ENCODE assay signal across 22 cellular contexts in the genomic region with DNA sequence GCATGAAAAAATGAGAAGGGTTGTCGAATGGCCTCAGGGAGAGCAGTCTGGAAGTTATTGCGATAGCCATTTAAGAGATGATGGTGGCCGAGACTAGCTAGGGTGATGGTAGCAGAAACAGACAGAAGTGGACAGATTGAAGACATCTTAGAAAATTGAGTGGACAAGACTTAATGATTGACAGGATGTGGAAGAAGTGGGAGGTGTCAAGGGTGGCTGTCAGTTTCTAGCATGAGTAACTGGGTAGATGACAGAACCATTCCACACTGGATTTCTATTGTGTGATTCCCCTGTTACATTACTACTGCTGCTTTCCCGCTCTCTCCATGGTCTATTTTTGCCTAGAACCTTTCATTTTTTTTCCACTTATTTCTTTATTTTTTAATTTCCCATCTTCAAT. TPM values are rescaled to one million over a fixed set of nuclear protein-coding genes. Genes with fewer than 3 reads are reported as not detected.
DNase-seq lines count a peak whose midpoint lies in the region; ATAC-seq, FAIRE-seq and TF ChIP-seq lines count a peak whose summit lies in the region.
"Had no signal": no experiment of that assay in that cellular context is flagged by ENCODE, and none has a peak within 500 bp of the region (broad histone marks: within the 10 kb centered on the region; RNA-seq: fewer than 3 reads in every experiment).

No MANE protein-coding gene starts in this region.

- no peak overlapping the region for H3K4me2 ChIP-seq in GM12878 (ENCODE audit: control insufficient read depth, insufficient read depth)
- H3K4me2 ChIP-seq: GM23338, SK-N-SH had no signal

- POLR2A ChIA-PET in GM12878 (lab: Charles Lee): no interaction called here

- H3K4me3 Mint-ChIP-seq in stimulated activated naive CD8-positive, alpha-beta T cell treated with anti-CD3 and anti-CD28 coated beads, Interleukin-15, Interleukin-2, amounts not matched to agents 100 ng/mL and 50 ng/mL, for 24 hours: no peak overlapping the region
- H3K4me3 Mint-ChIP-seq: CD8-positive, alpha-beta memory T cell; GM23338 had no signal

- no peaks in the 10 kb centered on the region for H3K4me1 ChIP-seq in GM12878 (ENCODE audit: control insufficient read depth, insufficient read depth, low read length)

- no peaks in the 10 kb centered on the region for H3K27me3 ChIP-seq in GM12878 (replicated peaks in 1 of 2; ENCODE audit: control insufficient read depth in 2 of 2, insufficient read depth in 2 of 2, low read length in 1 of 2)

- FAIRE-seq in GM12878 (lab: Jason Lieb, UNC) (no peak), H54 (lab: Jason Lieb, UNC) (no peak)
- FAIRE-seq: GM12892, GM18507 had no signal

- WGBS in GM12878 (ENCODE audit: insufficient coverage, insufficient replicate concordance, low lambda C conversion rate, missing lambda C conversion rate): 98% methylated on average over 4 of the region's 4 CpGs

- TF ChIP-seq EP300 in GM12878 (IDR thresholded peaks at IDR 0.05; ENCODE audit: borderline replicate concordance in 1 of 2, control insufficient read depth in 1 of 2, low read depth in 2 of 2, low read length in 2 of 2): no peak

- H4K20me1 ChIP-seq in GM12878 (ENCODE audit: control insufficient read depth, insufficient read depth): no peaks in the 10 kb centered on the region

- H3K79me2 ChIP-seq in GM12878 (ENCODE audit: control insufficient read depth, insufficient read depth, low read length): no peaks in the 10 kb centered on the region; the same call in 1 of the 2 replicates

- ATAC-seq in stimulated activated naive CD8-positive, alpha-beta T cell treated with anti-CD3 and anti-CD28 coated beads, Interleukin-15, Interleukin-2, amounts not matched to agents 100 U/mL and 50 U/mL, for 24 hours: no peak
- ATAC-seq in GM12878 (no peak), left lobe of liver (no peak)
- ATAC-seq: GM23338, HCT116 had no signal

- no peak overlapping the region for H2AFZ ChIP-seq in GM12878 (ENCODE audit: control insufficient read depth, low read depth, low read length)
- H2AFZ ChIP-seq: GM23338 had no signal

- intact Hi-C loops in GM12878 (cut with micrococcal nuclease; ENCODE audit: unreplicated experiment): no loop called here

- H3K4me1 Mint-ChIP-seq in stimulated activated naive CD8-positive, alpha-beta T cell treated with anti-CD3 and anti-CD28 coated beads, Interleukin-15, Interleukin-2, amounts not matched to agents 100 ng/mL and 50 ng/mL, for 24 hours (ENCODE audit: low read depth): peaks cover 15% of the 10 kb centered on the region
- H3K4me1 Mint-ChIP-seq: GM23338 had no signal

- no peaks in the 10 kb centered on the region for H3K9me3 ChIP-seq in GM12878 (replicated peaks; ENCODE audit: control insufficient read depth, insufficient read depth, low read length)
- H3K9me3 ChIP-seq: SK-N-SH had no signal

- SMC1A ChIA-PET in GM12878 (lab: Charles Lee; ENCODE audit: uncharacterized antibody, unreplicated experiment): interaction anchor here (1.2 kb wide), 1 partner anchor 13 kb away, joined by 3 read pairs; the partner anchor contains the start of gene NFX1

- no peaks in the 10 kb centered on the region for H3K27me3 Mint-ChIP-seq in stimulated activated naive CD8-positive, alpha-beta T cell treated with anti-CD3 and anti-CD28 coated beads, Interleukin-15, Interleukin-2, amounts not matched to agents 100 ng/mL and 50 ng/mL, for 24 hours
- H3K27me3 Mint-ChIP-seq: CD8-positive, alpha-beta memory T cell had no signal

- peak overlapping the region; percentile 73 for H3K27ac Mint-ChIP-seq in stimulated activated naive CD8-positive, alpha-beta T cell treated with anti-CD3 and anti-CD28 coated beads, Interleukin-15, Interleukin-2, amounts not matched to agents 100 ng/mL and 50 ng/mL, for 24 hours
- H3K27ac Mint-ChIP-seq: GM23338 had no signal

- RAD21 ChIA-PET in GM12878 (lab: Charles Lee; ENCODE audit: unreplicated experiment): interaction anchor here (1.0 kb wide), 1 partner anchor 9 kb away, joined by 3 read pairs; no protein-coding TSS in a partner anchor

- in situ Hi-C loops in GM12878 (cut with MboI): no loop called here

- H3K4me3 ChIP-seq in GM12878: no peak overlapping the region
- H3K4me3 ChIP-seq: GM23338 had no signal

- TF ChIP-seq POLR2A in GM12878 (IDR thresholded peaks at IDR 0.05; ENCODE audit: low read depth, low read length) (no peak), H54 (IDR thresholded peaks at IDR 0.05; ENCODE audit: low read depth, low read length) (no peak)

- no peak overlapping the region for H3K9ac ChIP-seq in GM12878 (ENCODE audit: control insufficient read depth, insufficient read depth, low read length)
- H3K9ac ChIP-seq: SK-N-SH had no signal

- DNase-seq in stimulated activated naive CD8-positive, alpha-beta T cell treated with anti-CD3 and anti-CD28 coated beads, Interleukin-15, Interleukin-2, amounts not matched to agents 100 U/mL and 50 U/mL, for 24 hours: no peak
- DNase-seq in GM12878 (ENCODE audit: low read depth, low spot score) (no peak), H54 (ENCODE audit: insufficient read length, low spot score) (no peak), left lobe of liver (ENCODE audit: low spot score) (no peak)
- DNase-seq: ACHN; C1 segment of cervical spinal cord; CD8-positive, alpha-beta memory T cell; DMS53; EL; MM.1S; NCI-H1092 treated with DMSO at 0.1 percent for 48 hours; NCI-H1694; NCI-H2081 treated with DMSO at 0.1 percent for 48 hours; Right ventricle myocardium superior; SK-N-SH had no signal

- H3K9me3 Mint-ChIP-seq in stimulated activated naive CD8-positive, alpha-beta T cell treated with anti-CD3 and anti-CD28 coated beads, Interleukin-15, Interleukin-2, amounts not matched to agents 100 ng/mL and 50 ng/mL, for 24 hours: no peaks in the 10 kb centered on the region
- H3K9me3 Mint-ChIP-seq: CD8-positive, alpha-beta memory T cell; GM23338 had no signal

- H3K27ac ChIP-seq in GM12878 (ENCODE audit: control insufficient read depth, insufficient read depth): no peak overlapping the region

- H3K36me3 Mint-ChIP-seq in stimulated activated naive CD8-positive, alpha-beta T cell treated with anti-CD3 and anti-CD28 coated beads, Interleukin-15, Interleukin-2, amounts not matched to agents 100 ng/mL and 50 ng/mL, for 24 hours (ENCODE audit: low read depth): peaks cover 64% of the 10 kb centered on the region

- CTCF ChIA-PET in GM12878 (lab: Yijun Ruan, JAX): interaction anchor here (1.7 to 2.2 kb wide), 2 partner anchors 9 to 10 kb away, joined by 7 to 8 read pairs; no protein-coding TSS in a partner anchor

- TF ChIP-seq RAD21 in GM12878 (IDR thresholded peaks at IDR 0.05; ENCODE audit: insufficient read depth, low read depth, low read length): no peak

- peaks cover 5 to 49% of the 10 kb centered on the region in 2 experiments for H3K36me3 ChIP-seq in GM12878 (ENCODE audit: control insufficient read depth in 2 of 2, insufficient read depth in 2 of 2, low read length in 1 of 2)

- no TSS peak for BruUV-seq in GM12878 (replicated peaks; lab: Mats Ljungman, UMichigan)

- TF ChIP-seq CTCF in GM12878 (IDR thresholded peaks at IDR 0.05 in 2 of 3, conservative IDR thresholded peaks at IDR 0.05 in 1 of 3; ENCODE audit: control insufficient read depth in 2 of 3, extremely low read depth in 1 of 3, insufficient read depth in 1 of 3, low read depth in 3 of 3, low read length in 3 of 3): no peak

RNA-seq across cellular contexts. Expression of gene CHMP5, which starts 12.6 kb away (rescaled TPM):
- total RNA-seq in GM12878 (2013; cell fraction: nucleolus; rRNA removed): 27.2 and 29.5 TPM in 2 replicates
- total RNA-seq in GM12878 (2014; rRNA removed): 40.3 and 55.7 TPM in 2 replicates
- 68.7 and 75.7 TPM in 2 replicates for total RNA-seq in GM12878 (2014; rRNA removed; fragmentation: Illumina TruSeq; extraction: Trizol)
- 50.6 and 56.7 TPM in 2 replicates for total RNA-seq in GM12878 (2021)
- 56.9 TPM for polyA plus RNA-seq in GM12878 (2011; ENCODE audit: low read depth)
- 179 and 312 TPM in 2 replicates for polyA plus RNA-seq in GM12878 (2011; rRNA removed)
- 51.2 and 60.3 TPM in 2 replicates for polyA plus RNA-seq in GM12878 (2011; cell fraction: cytosol; rRNA removed)
- polyA plus RNA-seq in GM12878 (2011; cell fraction: nucleus; rRNA removed): 56.1 and 66.1 TPM in 2 replicates
- polyA plus RNA-seq in GM12878 (2012): 63.1 and 86.9 TPM in 2 replicates
- polyA plus RNA-seq in GM12878 (2014; fragmentation: Illumina TruSeq; extraction: Trizol): 79.0 and 91.5 TPM in 2 replicates
- polyA plus RNA-seq in GM12878 (2014; fragmentation: Nextera tagmentation; extraction: Ambion mirVana): 100 to 1,000 TPM; 121 to 152 TPM
- 41.8 and 65.1 TPM in 2 replicates for polyA plus RNA-seq in GM12878 (2014; rRNA removed)
- polyA plus RNA-seq in GM12878 (2016; fragmentation: Nextera tagmentation; extraction: Ambion mirVana): 10 to 100 TPM; 78.3 to 83.8 TPM
- 28.8 and 52.7 TPM in 2 replicates for polyA minus RNA-seq in GM12878 (2011; rRNA and poly(A)+ RNA removed)
- polyA minus RNA-seq in GM12878 (2011; cell fraction: cytosol; rRNA and poly(A)+ RNA removed): 18.2 and 24.5 TPM in 2 replicates
- 9.8 and 20.5 TPM in 2 replicates for polyA minus RNA-seq in GM12878 (2011; cell fraction: nucleus; rRNA and poly(A)+ RNA removed)
- total RNA-seq in left lobe of liver: 20.0 TPM

RNA-seq across cellular contexts. Expression of gene NFX1, which starts 12.8 kb away (rescaled TPM):
- 106 and 126 TPM in 2 replicates for total RNA-seq in GM12878 (2013; cell fraction: nucleolus; rRNA removed)
- total RNA-seq in GM12878 (2014; rRNA removed) (31.7 and 33.0 TPM in 2 replicates), GM12878 (2014; rRNA removed; fragmentation: Illumina TruSeq; extraction: Trizol) (32.4 and 33.8 TPM in 2 replicates), GM12878 (2021) (32.6 and 37.7 TPM in 2 replicates), left lobe of liver (24.3 TPM)
- 25.7 TPM for polyA plus RNA-seq in GM12878 (2011; ENCODE audit: low read depth)
- polyA plus RNA-seq in GM12878 (2011; rRNA removed) (43.6 and 44.2 TPM in 2 replicates), GM12878 (2014; fragmentation: Illumina TruSeq; extraction: Trizol) (44.4 and 46.0 TPM in 2 replicates), GM12878 (2014; fragmentation: Nextera tagmentation; extraction: Ambion mirVana) (10 to 100 TPM; 11.9 to 18.6 TPM), GM12878 (2014; rRNA removed) (33.0 and 34.6 TPM in 2 replicates), GM12878 (2016; fragmentation: Nextera tagmentation; extraction: Ambion mirVana) (10 to 100 TPM; 42.6 to 45.1 TPM)
- 46.4 and 50.9 TPM in 2 replicates for polyA plus RNA-seq in GM12878 (2011; cell fraction: cytosol; rRNA removed)
- polyA plus RNA-seq in GM12878 (2011; cell fraction: nucleus; rRNA removed): 56.3 and 62.8 TPM in 2 replicates
- 29.4 and 36.7 TPM in 2 replicates for polyA plus RNA-seq in GM12878 (2012)
- 106 and 140 TPM in 2 replicates for polyA minus RNA-seq in GM12878 (2011; rRNA and poly(A)+ RNA removed)
- 19.8 and 30.7 TPM in 2 replicates for polyA minus RNA-seq in GM12878 (2011; cell fraction: cytosol; rRNA and poly(A)+ RNA removed)
- polyA minus RNA-seq in GM12878 (2011; cell fraction: nucleus; rRNA and poly(A)+ RNA removed): 34.7 and 50.5 TPM in 2 replicates

RNA-seq across cellular contexts. Expression of gene BAG1, which starts 13.0 kb away (rescaled TPM):
- 43.3 and 52.7 TPM in 2 replicates for total RNA-seq in GM12878 (2013; cell fraction: nucleolus; rRNA removed)
- 46.3 and 50.0 TPM in 2 replicates for total RNA-seq in GM12878 (2014; rRNA removed)
- 67.9 and 72.1 TPM in 2 replicates for total RNA-seq in GM12878 (2014; rRNA removed; fragmentation: Illumina TruSeq; extraction: Trizol)
- 120 and 121 TPM in 2 replicates for total RNA-seq in GM12878 (2021)
- polyA plus RNA-seq in GM12878 (2011; ENCODE audit: low read depth): 56.0 TPM
- polyA plus RNA-seq in GM12878 (2011; rRNA removed): 43.9 and 54.3 TPM in 2 replicates
- 28.7 and 38.7 TPM in 2 replicates for polyA plus RNA-seq in GM12878 (2011; cell fraction: cytosol; rRNA removed)
- 28.4 and 37.7 TPM in 2 replicates for polyA plus RNA-seq in GM12878 (2011; cell fraction: nucleus; rRNA removed)
- polyA plus RNA-seq in GM12878 (2012): 51.5 and 53.4 TPM in 2 replicates
- polyA plus RNA-seq in GM12878 (2014; fragmentation: Illumina TruSeq; extraction: Trizol): 60.8 and 65.6 TPM in 2 replicates
- polyA plus RNA-seq in GM12878 (2014; fragmentation: Nextera tagmentation; extraction: Ambion mirVana): 10 to 100 TPM; 11.6 to 43.8 TPM
- 107 and 115 TPM in 2 replicates for polyA plus RNA-seq in GM12878 (2014; rRNA removed)
- polyA plus RNA-seq in GM12878 (2016; fragmentation: Nextera tagmentation; extraction: Ambion mirVana): 100 to 1,000 TPM; 120 to 135 TPM
- polyA minus RNA-seq in GM12878 (2011; rRNA and poly(A)+ RNA removed): 24.5 and 25.2 TPM in 2 replicates
- polyA minus RNA-seq in GM12878 (2011; cell fraction: cytosol; rRNA and poly(A)+ RNA removed): 11.5 and 14.2 TPM in 2 replicates
- polyA minus RNA-seq in GM12878 (2011; cell fraction: nucleus; rRNA and poly(A)+ RNA removed): 27.7 and 54.5 TPM in 2 replicates
- total RNA-seq in left lobe of liver: 51.0 TPM

RNA-seq across cellular contexts. Expression of gene SPINK4, which starts 37.5 kb away (rescaled TPM):
- not detected in 2 replicates for total RNA-seq in GM12878 (2013; cell fraction: nucleolus; rRNA removed)
- not detected in 2 replicates for total RNA-seq in GM12878 (2014; rRNA removed)
- total RNA-seq in GM12878 (2014; rRNA removed; fragmentation: Illumina TruSeq; extraction: Trizol): not detected in 2 replicates
- not detected in 2 replicates for total RNA-seq in GM12878 (2021)
- not detected for polyA plus RNA-seq in GM12878 (2011; ENCODE audit: low read depth)
- polyA plus RNA-seq in GM12878 (2011; rRNA removed): not detected in 2 replicates
- polyA plus RNA-seq in GM12878 (2011; cell fraction: cytosol; rRNA removed): not detected in 2 replicates
- polyA plus RNA-seq in GM12878 (2011; cell fraction: nucleus; rRNA removed): not detected in 2 replicates
- polyA plus RNA-seq in GM12878 (2012): not detected in 2 replicates
- polyA plus RNA-seq in GM12878 (2014; fragmentation: Illumina TruSeq; extraction: Trizol): not detected in 2 replicates
- polyA plus RNA-seq in GM12878 (2014; fragmentation: Nextera tagmentation; extraction: Ambion mirVana): not detected
- polyA plus RNA-seq in GM12878 (2014; rRNA removed): not detected in 2 replicates
- polyA plus RNA-seq in GM12878 (2016; fragmentation: Nextera tagmentation; extraction: Ambion mirVana): not detected
- polyA minus RNA-seq in GM12878 (2011; rRNA and poly(A)+ RNA removed): not detected in 2 replicates
- 6.7 and 35.7 TPM in 2 replicates for polyA minus RNA-seq in GM12878 (2011; cell fraction: cytosol; rRNA and poly(A)+ RNA removed)
- polyA minus RNA-seq in GM12878 (2011; cell fraction: nucleus; rRNA and poly(A)+ RNA removed): 1.8 TPM in 1 of 2 replicates, not detected in the other
- not detected for total RNA-seq in left lobe of liver
- total RNA-seq: CD8-positive, alpha-beta memory T cell; GM23338; LHCN-M2; NCI-H460; Right ventricle myocardium superior had no signal
- polyA plus RNA-seq: CD8-positive, alpha-beta memory T cell; GM23338; SK-N-SH had no signal
